8 cellular contexts compared by ENCODE assay signal in the genomic region with DNA sequence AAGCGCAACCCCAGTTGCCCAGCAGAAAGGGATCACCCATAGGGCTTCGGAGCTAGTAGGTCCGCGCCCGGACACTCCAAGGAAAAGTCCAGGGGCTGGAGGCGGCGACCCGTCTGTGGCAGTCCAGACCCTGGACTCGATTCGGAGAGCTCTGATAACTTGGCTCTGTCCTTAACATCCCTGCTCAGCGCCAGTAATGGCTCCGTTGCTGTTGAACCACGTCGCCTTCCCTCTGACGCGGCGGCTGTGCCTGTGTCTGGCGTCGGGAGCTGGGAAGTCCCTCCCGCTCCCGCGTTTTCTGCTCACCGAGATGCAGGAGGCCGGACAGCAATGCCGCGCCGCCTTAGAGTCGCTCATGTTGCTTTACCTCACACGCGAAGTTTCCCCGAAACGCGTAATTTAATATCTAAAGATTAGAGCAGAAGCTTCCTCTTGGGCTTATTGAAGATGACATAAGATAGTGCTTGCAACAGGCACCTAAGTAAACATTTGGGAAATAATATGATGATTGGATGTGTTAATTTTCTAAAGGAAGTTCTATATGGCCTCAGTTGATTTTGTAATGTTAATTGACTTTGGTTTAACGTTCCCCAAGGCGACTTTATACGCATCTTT. TPM values are rescaled to one million over a fixed set of nuclear protein-coding genes. Genes with fewer than 3 reads are reported as not detected.
DNase-seq lines count a peak whose midpoint lies in the region; ATAC-seq and TF ChIP-seq lines count a peak whose summit lies in the region.

No MANE protein-coding gene starts in this region.

- peak overlapping the region; percentile 99 for H3K27ac Mint-ChIP-seq in activated T-helper 2 cell treated with anti-CD3 and anti-CD28 coated beads, Interferon-gamma antibody, Interleukin-2, Interleukin-4, amounts not matched to agents 10 μg/mL and 5 μg/mL and 100 μg/mL, durations not matched to agents 14 hours and 24 hours and 36 hours
- peak overlapping the region; percentile 84 to 99 (median 97) for H3K27ac Mint-ChIP-seq in naive thymus-derived CD4-positive, alpha-beta T cell

- TF ChIP-seq CTCF in OCI-LY7 (conservative IDR thresholded peaks at IDR 0.05; ENCODE audit: low read length) = no peak

- intact Hi-C loops in OCI-LY7 (cut with micrococcal nuclease; ENCODE audit: unreplicated experiment) = loop anchor here (1.0 to 10.0 kb wide), 4 partner anchors 60 to 1382 kb away; no protein-coding TSS in a partner anchor
- intact Hi-C loops in activated T-helper 2 cell treated with anti-CD3 and anti-CD28 coated beads, Interferon-gamma antibody, Interleukin-2, Interleukin-4, amounts not matched to agents 10 μg/mL and 5 μg/mL and 100 μg/mL, durations not matched to agents 14 hours and 24 hours and 36 hours (cut with micrococcal nuclease) = loop anchor here (1.0 to 10.0 kb wide), 7 partner anchors 13 to 1845 kb away; a partner anchor contains a TSS
- intact Hi-C loops in naive thymus-derived CD4-positive, alpha-beta T cell (cut with micrococcal nuclease) = loop anchor here (1.0 to 10.0 kb wide), 13 partner anchors 13 to 1848 kb away; a partner anchor contains a TSS

- peaks cover 18% of the 10 kb centered on the region for H3K36me3 Mint-ChIP-seq in activated T-helper 2 cell treated with anti-CD3 and anti-CD28 coated beads, Interferon-gamma antibody, Interleukin-2, Interleukin-4, amounts not matched to agents 10 μg/mL and 5 μg/mL and 100 μg/mL, durations not matched to agents 14 hours and 24 hours and 36 hours (ENCODE audit: low read depth)
- peaks cover 1 to 9% (median 2%) of the 10 kb centered on the region in 5 donors for H3K36me3 Mint-ChIP-seq in naive thymus-derived CD4-positive, alpha-beta T cell

- no TSS peak for BruUV-seq in OCI-LY7 (replicated peaks; lab: Mats Ljungman, UMichigan)

- peak overlapping the region; percentile 96 for H3K4me3 ChIP-seq in HUES64 (ENCODE audit: low read length)
- H3K4me3 ChIP-seq in OCI-LY7 (ENCODE audit: low read depth, low read length, poor library complexity, severe bottlenecking) = peak overlapping the region; percentile 86
- H3K4me3 ChIP-seq in naive thymus-derived CD4-positive, alpha-beta T cell (ENCODE audit: low read length) = peak overlapping the region; percentile 76

- no peaks in the 10 kb centered on the region for H3K9me3 ChIP-seq in HUES64 (ENCODE audit: insufficient read depth, low read depth, low read length)
- no peaks in the 10 kb centered on the region for H3K9me3 ChIP-seq in OCI-LY7 (ENCODE audit: low read length)
- H3K9me3 ChIP-seq in naive thymus-derived CD4-positive, alpha-beta T cell (ENCODE audit: control insufficient read depth in 2 of 3, low read length in 3 of 3) = no peaks in the 10 kb centered on the region

- CTCF ChIA-PET in OCI-LY7 (lab: Charles Lee; ENCODE audit: unreplicated experiment) = interaction anchor here (1.4 kb wide), 1 partner anchor 59 kb away, joined by 8 read pairs; no protein-coding TSS in a partner anchor
- CTCF ChIA-PET in naive thymus-derived CD4-positive, alpha-beta T cell (lab: Charles Lee) = interaction anchor here (0.9 to 4.2 kb wide), 2 partner anchors 60 to 194 kb away, joined by 3 to 23 read pairs; no protein-coding TSS in a partner anchor

- H3K9me2 ChIP-seq in OCI-LY7 (ENCODE audit: insufficient read depth, low read length) = no peaks in the 10 kb centered on the region

- peak; percentile 7 for ATAC-seq in GM21526 (IDR thresholded peaks at IDR 0.05; ENCODE audit: low FRiP score, unreplicated experiment)
- ATAC-seq in naive thymus-derived CD4-positive, alpha-beta T cell = no peak

- H3K4me2 ChIP-seq in OCI-LY7 (ENCODE audit: low read length) = peak overlapping the region; percentile 89

- peak overlapping the region; percentile 85 for H3K9ac ChIP-seq in HUES64 (ENCODE audit: low read depth, low read length)

- DNase-seq in COR-L47 (lab: John Stamatoyannopoulos, UW) (peak; percentile 91), OCI-LY7 (ENCODE audit: low spot score) (peak; percentile 35), fibroblast of peridontal ligament (ENCODE audit: extremely low read depth) (peak; percentile 78)
- DNase-seq in activated T-helper 2 cell treated with anti-CD3 and anti-CD28 coated beads, Interferon-gamma antibody, Interleukin-2, Interleukin-4, amounts not matched to agents 10 μg/mL and 5 μg/mL and 100 μg/mL, durations not matched to agents 14 hours and 24 hours and 36 hours (ENCODE audit: low spot score) = peak; percentile 61
- DNase-seq in naive thymus-derived CD4-positive, alpha-beta T cell = peak in 4 of 9 donors; percentile 42 to 75 (median 64)
- DNase-seq in stimulated activated naive CD4-positive, alpha-beta T cell (lab: John Stamatoyannopoulos, UW) = peak; percentile 49 to 79 (median 68)

- peaks cover 17% of the 10 kb centered on the region for H3K4me1 Mint-ChIP-seq in activated T-helper 2 cell treated with anti-CD3 and anti-CD28 coated beads, Interferon-gamma antibody, Interleukin-2, Interleukin-4, amounts not matched to agents 10 μg/mL and 5 μg/mL and 100 μg/mL, durations not matched to agents 14 hours and 24 hours and 36 hours (ENCODE audit: low read depth)
- H3K4me1 Mint-ChIP-seq in naive thymus-derived CD4-positive, alpha-beta T cell = peaks cover 4 to 41% (median 35%) of the 10 kb centered on the region in 7 donors

- peaks cover 29% of the 10 kb centered on the region for H3K27me3 ChIP-seq in HUES64 (ENCODE audit: insufficient read depth, low read length)
- no peaks in the 10 kb centered on the region for H3K27me3 ChIP-seq in naive thymus-derived CD4-positive, alpha-beta T cell (ENCODE audit: control insufficient read depth in 2 of 2, insufficient read depth in 2 of 2, low read length in 2 of 2)

- H3K79me2 ChIP-seq in OCI-LY7 (ENCODE audit: insufficient read depth, low read depth, low read length) = peaks cover 26% of the 10 kb centered on the region

- 7% methylated on average over 36 of the region's 36 CpGs for WGBS in HUES64

- H2AFZ ChIP-seq in OCI-LY7 (ENCODE audit: low read length) = peak overlapping the region; percentile 84

- H3K9me3 Mint-ChIP-seq in activated T-helper 2 cell treated with anti-CD3 and anti-CD28 coated beads, Interferon-gamma antibody, Interleukin-2, Interleukin-4, amounts not matched to agents 10 μg/mL and 5 μg/mL and 100 μg/mL, durations not matched to agents 14 hours and 24 hours and 36 hours = no peaks in the 10 kb centered on the region
- no peaks in the 10 kb centered on the region for H3K9me3 Mint-ChIP-seq in naive thymus-derived CD4-positive, alpha-beta T cell

- H3K4me1 ChIP-seq in HUES64 (ENCODE audit: insufficient read depth, low read length) (peaks cover 11% of the 10 kb centered on the region; the same call in 1 of the 2 replicates), OCI-LY7 (ENCODE audit: insufficient read depth, low read length, poor library complexity, severe bottlenecking) (peaks cover 38% of the 10 kb centered on the region)
- peaks cover 24 to 35% of the 10 kb centered on the region in 2 donors for H3K4me1 ChIP-seq in naive thymus-derived CD4-positive, alpha-beta T cell (ENCODE audit: control insufficient read depth in 2 of 2, insufficient read depth in 2 of 2, low read length in 2 of 2)

- no peaks in the 10 kb centered on the region for H4K20me1 ChIP-seq in OCI-LY7 (ENCODE audit: insufficient read depth, low read length)

- peaks cover 11% of the 10 kb centered on the region for H3K36me3 ChIP-seq in HUES64 (ENCODE audit: insufficient read depth, low read length)
- H3K36me3 ChIP-seq in OCI-LY7 (ENCODE audit: insufficient read depth, low read length) = peaks cover 16% of the 10 kb centered on the region
- peaks cover 0 to 1% (median under 1%) of the 10 kb centered on the region in 3 experiments for H3K36me3 ChIP-seq in naive thymus-derived CD4-positive, alpha-beta T cell (ENCODE audit: control insufficient read depth in 2 of 3, insufficient read depth in 3 of 3, low read length in 3 of 3)

- POLR2A ChIA-PET in OCI-LY7 (lab: Charles Lee) = interaction anchor here (0.5 to 4.8 kb wide), 9 partner anchors 8 to 551 kb away, joined by 3 to 56 read pairs (median 6); no protein-coding TSS in a partner anchor
- POLR2A ChIA-PET in naive thymus-derived CD4-positive, alpha-beta T cell (lab: Charles Lee) = interaction anchor here (0.5 to 7.3 kb wide), 19 partner anchors 9 to 1849 kb away, joined by 3 to 267 read pairs (median 6); no protein-coding TSS in a partner anchor

- H3K4me3 Mint-ChIP-seq in activated T-helper 2 cell treated with anti-CD3 and anti-CD28 coated beads, Interferon-gamma antibody, Interleukin-2, Interleukin-4, amounts not matched to agents 10 μg/mL and 5 μg/mL and 100 μg/mL, durations not matched to agents 14 hours and 24 hours and 36 hours (ENCODE audit: low read depth) = peak overlapping the region; percentile 97
- H3K4me3 Mint-ChIP-seq in naive thymus-derived CD4-positive, alpha-beta T cell = peak overlapping the region; percentile 87 to 98 (median 94)

- H3K27me3 Mint-ChIP-seq in activated T-helper 2 cell treated with anti-CD3 and anti-CD28 coated beads, Interferon-gamma antibody, Interleukin-2, Interleukin-4, amounts not matched to agents 10 μg/mL and 5 μg/mL and 100 μg/mL, durations not matched to agents 14 hours and 24 hours and 36 hours (ENCODE audit: low read depth) = peaks cover 16% of the 10 kb centered on the region
- peaks cover 0 to 23% (median 8%) of the 10 kb centered on the region in 5 donors for H3K27me3 Mint-ChIP-seq in naive thymus-derived CD4-positive, alpha-beta T cell

- H3K27ac ChIP-seq in HUES64 (ENCODE audit: low read depth, low read length) = peak overlapping the region; percentile 81; the same call in 1 of the 2 replicates
- peak overlapping the region; percentile 92 for H3K27ac ChIP-seq in OCI-LY7 (ENCODE audit: low read depth, low read length, poor library complexity, severe bottlenecking)
- peak overlapping the region; percentile 87 for H3K27ac ChIP-seq in naive thymus-derived CD4-positive, alpha-beta T cell (ENCODE audit: low read depth, low read length)

RNA-seq across cellular contexts. Expression of a gene that starts 1.3 kb away (rescaled TPM):
- polyA plus RNA-seq in HUES64 (2013, experiment 1 of 2) = 12.5 TPM
- polyA plus RNA-seq in HUES64 (2013, experiment 2 of 2) = 14.5 TPM
- total RNA-seq in OCI-LY7 (2014; rRNA removed; shearing (Covaris generic)) = 28.1 and 29.6 TPM in 2 replicates
- 33.9 and 37.8 TPM in 2 replicates for total RNA-seq in OCI-LY7 (2022)
- total RNA-seq in activated T-helper 2 cell treated with anti-CD3 and anti-CD28 coated beads, Interferon-gamma antibody, Interleukin-2, Interleukin-4, amounts not matched to agents 10 μg/mL and 5 μg/mL and 100 μg/mL, durations not matched to agents 14 hours and 24 hours and 36 hours = 19.2 and 20.2 TPM in 2 replicates
- 10 to 100 TPM; 22.9 to 49.5 (median 28.6) TPM for total RNA-seq in naive thymus-derived CD4-positive, alpha-beta T cell
- polyA plus RNA-seq in naive thymus-derived CD4-positive, alpha-beta T cell = 10 to 100 TPM; 16.0 to 19.8 TPM
